ENCODE assay signal across 36 cellular contexts in genomic region chr2:15681089-15681885, GRCh38.
"Had no signal": no experiment of that assay in that cellular context is flagged by ENCODE, and none has a peak within 500 bp of the region (broad histone marks: within the 10 kb centered on the region; RNA-seq: fewer than 3 reads in every experiment).

No MANE protein-coding gene starts in this region.

- H3K27me3 ChIP-seq: adrenal gland, body of pancreas, brain microvascular endothelial cell, breast epithelium had no signal

- DNase-seq: activated B cell treated with CpG ODN at 0.5 μM for 24 hours; activated CD4-positive, alpha-beta memory T cell treated with anti-CD3 and anti-CD28 coated beads for 36 hours; activated CD4-positive, alpha-beta T cell treated with anti-CD3 and anti-CD28 coated beads for 4 hours; activated CD4-positive, alpha-beta T cell treated with anti-CD3 and anti-CD28 coated beads, Interleukin-2, amount 10 ng/mL, durations not matched to agents 24 days and 14 days; activated CD4-positive, alpha-beta T cell treated with anti-CD3 and anti-CD28 coated beads, Interleukin-2, amount 50 U/mL, for 1 hour; activated CD4-positive, alpha-beta T cell treated with anti-CD3 and anti-CD28 coated beads, Interleukin-2, amount 50 U/mL, for 4 hours; activated CD4-positive, CD25-positive, alpha-beta regulatory T cell treated with anti-CD3 and anti-CD28 coated beads, Interleukin-2, amount 50 U/mL, for 72 hours; activated CD8-positive, alpha-beta memory T cell treated with anti-CD3 and anti-CD28 coated beads, Interleukin-2, amount 50 U/mL, for 4 hours; activated CD8-positive, alpha-beta T cell treated with anti-CD3 and anti-CD28 coated beads for 36 hours; activated effector memory CD4-positive, alpha-beta T cell treated with anti-CD3 and anti-CD28 coated beads, Interleukin-2, amount 50 U/mL, for 16 hours; activated gamma-delta T cell treated with Interleukin-2 at 50 U/mL for 16 hours; activated naive CD4-positive, alpha-beta T cell; activated naive CD4-positive, alpha-beta T cell treated with anti-CD3 and anti-CD28 coated beads for 36 hours; activated naive CD4-positive, alpha-beta T cell treated with anti-CD3 and anti-CD28 coated beads, Interleukin-2, amount 50 U/mL, for 16 hours; activated naive CD8-positive, alpha-beta T cell treated with anti-CD3 and anti-CD28 coated beads for 36 hours; activated T-cell treated with anti-CD3 and anti-CD28 coated beads for 4 hours; activated T-cell treated with anti-CD3 and anti-CD28 coated beads, Interleukin-2, amount 50 U/mL, for 1 hour; activated T-cell treated with anti-CD3 and anti-CD28 coated beads, Interleukin-2, amount 50 U/mL, for 4 hours; activated T-cell treated with anti-CD3 and anti-CD28 coated beads, Interleukin-2, amount 50 U/mL, for 72 hours; adrenal gland; amniotic stem cell; aorta; body of pancreas; brain microvascular endothelial cell; central memory CD4-positive, alpha-beta T cell; T-helper 2 cell; T-helper 9 cell had no signal

- H3K27ac Mint-ChIP-seq: activated B cell treated with CpG ODN at 0.5 μM for 24 hours; activated CD4-positive, alpha-beta memory T cell treated with anti-CD3 and anti-CD28 coated beads for 36 hours; activated CD8-positive, alpha-beta T cell treated with anti-CD3 and anti-CD28 coated beads for 36 hours; activated naive CD4-positive, alpha-beta T cell treated with anti-CD3 and anti-CD28 coated beads for 36 hours; activated naive CD4-positive, alpha-beta T cell treated with anti-CD3 and anti-CD28 coated beads, Interleukin-2, amount 50 U/mL, for 72 hours; activated naive CD8-positive, alpha-beta T cell treated with anti-CD3 and anti-CD28 coated beads for 36 hours; activated T-cell treated with anti-CD3 and anti-CD28 coated beads, Interleukin-2, amount 50 U/mL, for 72 hours; activated T-helper 17 cell treated with anti-CD3 and anti-CD28 coated beads, Interleukin-2, amount 50 U/mL, for 72 hours; T-helper 2 cell treated with Interferon-gamma antibody and Interleukin-4, amounts not matched to agents 5 μg/mL and 100 μg/mL, for 36 hours had no signal

- H3K4me1 Mint-ChIP-seq: activated B cell treated with CpG ODN at 0.5 μM for 24 hours; activated CD4-positive, alpha-beta T cell treated with anti-CD3 and anti-CD28 coated beads, Interleukin-2, amount 10 ng/mL, durations not matched to agents 24 days and 14 days; activated naive CD8-positive, alpha-beta T cell treated with anti-CD3 and anti-CD28 coated beads for 36 hours; activated T-helper 17 cell treated with anti-CD3 and anti-CD28 coated beads, Interleukin-2, amount 50 U/mL, for 72 hours had no signal

- H3K27ac ChIP-seq: adrenal gland, body of pancreas, brain microvascular endothelial cell, breast epithelium, VCaP had no signal

- H3K36me3 ChIP-seq: adrenal gland, brain microvascular endothelial cell, breast epithelium had no signal

- H3K27me3 Mint-ChIP-seq: activated CD4-positive, alpha-beta memory T cell treated with anti-CD3 and anti-CD28 coated beads for 36 hours; activated CD4-positive, alpha-beta T cell treated with anti-CD3 and anti-CD28 coated beads, Interleukin-2, amount 10 ng/mL, durations not matched to agents 24 days and 14 days; activated CD8-positive, alpha-beta T cell treated with anti-CD3 and anti-CD28 coated beads for 36 hours; activated naive CD8-positive, alpha-beta T cell treated with anti-CD3 and anti-CD28 coated beads for 36 hours; activated T-helper 17 cell treated with anti-CD3 and anti-CD28 coated beads, Interleukin-2, amount 50 U/mL, for 72 hours had no signal

- H3K4me1 ChIP-seq: adrenal gland, breast epithelium had no signal

- H3K9me3 ChIP-seq: adrenal gland, body of pancreas, breast epithelium had no signal

- FAIRE-seq: astrocyte, TTC549 had no signal

- H3K9me3 Mint-ChIP-seq: activated CD4-positive, alpha-beta T cell treated with anti-CD3 and anti-CD28 coated beads, Interleukin-2, amount 10 ng/mL, durations not matched to agents 24 days and 14 days; activated naive CD8-positive, alpha-beta T cell treated with anti-CD3 and anti-CD28 coated beads for 36 hours; activated T-cell treated with anti-CD3 and anti-CD28 coated beads, Interleukin-2, amount 50 U/mL, for 4 hours; activated T-helper 17 cell treated with anti-CD3 and anti-CD28 coated beads, Interleukin-2, amount 50 U/mL, for 72 hours had no signal

- H3K36me3 Mint-ChIP-seq: activated CD4-positive, alpha-beta memory T cell treated with anti-CD3 and anti-CD28 coated beads for 36 hours; activated naive CD8-positive, alpha-beta T cell treated with anti-CD3 and anti-CD28 coated beads for 36 hours had no signal

- ATAC-seq: activated CD8-positive, alpha-beta T cell treated with anti-CD3 and anti-CD28 coated beads for 36 hours; activated naive CD4-positive, alpha-beta T cell treated with anti-CD3 and anti-CD28 coated beads, Interleukin-2, amount 50 U/mL, for 72 hours; activated T-cell treated with anti-CD3 and anti-CD28 coated beads, Interleukin-2, amount 50 U/mL, for 4 hours; activated T-cell treated with anti-CD3 and anti-CD28 coated beads, Interleukin-2, amount 50 U/mL, for 72 hours; activated T-helper 17 cell treated with anti-CD3 and anti-CD28 coated beads, Interleukin-2, amount 50 U/mL, for 72 hours; body of pancreas had no signal

- H3K4me3 ChIP-seq: adrenal gland, body of pancreas, breast epithelium had no signal

- H3K4me3 Mint-ChIP-seq: activated B cell treated with CpG ODN at 0.5 μM for 24 hours; activated CD4-positive, alpha-beta memory T cell treated with anti-CD3 and anti-CD28 coated beads for 36 hours; activated CD4-positive, alpha-beta T cell treated with anti-CD3 and anti-CD28 coated beads, Interleukin-2, amount 10 ng/mL, durations not matched to agents 24 days and 14 days; activated CD8-positive, alpha-beta T cell treated with anti-CD3 and anti-CD28 coated beads for 36 hours; activated naive CD4-positive, alpha-beta T cell treated with anti-CD3 and anti-CD28 coated beads for 36 hours; activated naive CD8-positive, alpha-beta T cell treated with anti-CD3 and anti-CD28 coated beads for 36 hours; activated T-cell treated with anti-CD3 and anti-CD28 coated beads, Interleukin-2, amount 50 U/mL, for 4 hours; activated T-cell treated with anti-CD3 and anti-CD28 coated beads, Interleukin-2, amount 50 U/mL, for 72 hours; activated T-helper 1 cell treated with anti-CD3 and anti-CD28 coated beads, Interleukin-12 subunit alpha, Interleukin-12 subunit beta, Interleukin-2, Interleukin-4 antibody, amounts not matched to agents 30 ng/mL and 10 ng/mL and 1 ng/mL, durations not matched to agents 14 hours and 24 hours and 36 hours; activated T-helper 17 cell treated with anti-CD3 and anti-CD28 coated beads, Interleukin-2, amount 50 U/mL, for 72 hours; T-helper 1 cell treated with Interleukin-12 subunit alpha and Interleukin-12 subunit beta and Interleukin-4 antibody, amounts not matched to agents 30 μg/mL and 1 μg/mL, for 36 hours; T-helper 2 cell treated with Interferon-gamma antibody and Interleukin-4, amounts not matched to agents 5 μg/mL and 100 μg/mL, for 36 hours had no signal
